ENCODE assay signal across 25 cellular contexts in genomic region chr13:93144031-93144430, GRCh38.
"Had no signal": no experiment of that assay in that cellular context is flagged by ENCODE, and none has a peak within 500 bp of the region (broad histone marks: within the 10 kb centered on the region; RNA-seq: fewer than 3 reads in every experiment).

No MANE protein-coding gene starts in this region.

- H3K4me1 Mint-ChIP-seq: immature natural killer cell; naive thymus-derived CD4-positive, alpha-beta T cell; stimulated activated naive B cell treated with anti-CD40 and anti-IgM and Interleukin-4, amounts not matched to agents 10 μg/mL and 1 μg/mL and 100 μg/mL, for 72 hours had no signal

- H3K4me2 ChIP-seq: smooth muscle cell had no signal

- H3K36me3 ChIP-seq: left ventricle myocardium inferior, ovary, right atrium auricular region, right lobe of liver, stomach, thyroid gland, transverse colon, upper lobe of left lung, vagina had no signal

- H3K27ac ChIP-seq: left ventricle myocardium inferior, ovary, right atrium auricular region, right lobe of liver, stomach, testis, thyroid gland, transverse colon, upper lobe of left lung, vagina had no signal

- H3K9me3 ChIP-seq: left ventricle myocardium inferior, ovary, right atrium auricular region, right lobe of liver, stomach, testis, thyroid gland, transverse colon, upper lobe of left lung, vagina had no signal

- H3K4me1 ChIP-seq: left ventricle myocardium inferior, right atrium auricular region, right lobe of liver, stomach, testis, thyroid gland, upper lobe of left lung, vagina had no signal

- H3K27me3 ChIP-seq: ovary, right atrium auricular region, right lobe of liver, stomach, testis, thyroid gland, transverse colon, upper lobe of left lung, vagina had no signal

- H3K4me3 Mint-ChIP-seq: immature natural killer cell; mesothelial cell of epicardium; naive thymus-derived CD4-positive, alpha-beta T cell; natural killer cell treated with Interleukin-12 subunit alpha and Interleukin-12 subunit beta and Interleukin-15 and Interleukin-18, amount 100 ng/mL, for 72 hours; stimulated activated naive B cell treated with anti-CD40 and anti-IgM and Interleukin-4, amounts not matched to agents 10 μg/mL and 1 μg/mL and 100 μg/mL, for 72 hours had no signal

- H3K27ac Mint-ChIP-seq: immature natural killer cell; mesothelial cell of epicardium; naive thymus-derived CD4-positive, alpha-beta T cell; natural killer cell treated with Interleukin-12 subunit alpha and Interleukin-12 subunit beta and Interleukin-15 and Interleukin-18, amount 100 ng/mL, for 72 hours; progenitor cell of endocrine pancreas; stimulated activated naive B cell treated with anti-CD40 and anti-IgM and Interleukin-4, amounts not matched to agents 10 μg/mL and 1 μg/mL and 100 μg/mL, for 72 hours had no signal

- H3K27me3 Mint-ChIP-seq: naive thymus-derived CD4-positive, alpha-beta T cell; natural killer cell treated with Interleukin-12 subunit alpha and Interleukin-12 subunit beta and Interleukin-15 and Interleukin-18, amount 100 ng/mL, for 72 hours; progenitor cell of endocrine pancreas; stimulated activated naive B cell treated with anti-CD40 and anti-IgM and Interleukin-4, amounts not matched to agents 10 μg/mL and 1 μg/mL and 100 μg/mL, for 72 hours had no signal

- FAIRE-seq: islet of Langerhans had no signal

- H3K36me3 Mint-ChIP-seq: immature natural killer cell; naive thymus-derived CD4-positive, alpha-beta T cell; natural killer cell treated with Interleukin-12 subunit alpha and Interleukin-12 subunit beta and Interleukin-15 and Interleukin-18, amount 100 ng/mL, for 72 hours; stimulated activated naive B cell treated with anti-CD40 and anti-IgM and Interleukin-4, amounts not matched to agents 10 μg/mL and 1 μg/mL and 100 μg/mL, for 72 hours had no signal

- H3K4me3 ChIP-seq: left ventricle myocardium inferior, lung, ovary, right atrium auricular region, right lobe of liver, smooth muscle cell, stomach, testis, thyroid gland, transverse colon, upper lobe of left lung, vagina had no signal

- DNase-seq: hypothalamus; immature natural killer cell; kidney; left ventricle myocardium inferior; mesendoderm; naive thymus-derived CD4-positive, alpha-beta T cell; ovary; right lobe of liver; stimulated activated CD4-positive, alpha-beta T cell treated with anti-CD3 and anti-CD28 coated beads, Interleukin-1b, Interleukin-23, amount 100 ng/mL, for 48 hours; stimulated activated CD4-positive, alpha-beta T cell treated with anti-CD3 and anti-CD28 coated beads, Interleukin-2, amount 100 ng/mL, for 48 hours; stimulated activated naive B cell treated with anti-CD40 and anti-IgM and Interleukin-4, amounts not matched to agents 10 μg/mL and 1 μg/mL and 100 μg/mL, for 72 hours; stimulated activated naive CD8-positive, alpha-beta T cell treated with anti-CD3 and anti-CD28 coated beads, Interleukin-15, Interleukin-2, amounts not matched to agents 100 U/mL and 50 U/mL, for 24 hours; stomach; testis; thyroid gland; transverse colon; upper lobe of left lung had no signal
